Comparison of ENCODE assay signal across 18 cellular contexts in genomic region chr2:203803046-203803429, GRCh38.
DNase-seq lines count a peak whose midpoint lies in the region; ATAC-seq, FAIRE-seq and TF ChIP-seq lines count a peak whose summit lies in the region.
"Had no signal": no experiment of that assay in that cellular context is flagged by ENCODE, and none has a peak within 500 bp of the region (broad histone marks: within the 10 kb centered on the region; RNA-seq: fewer than 3 reads in every experiment).

No MANE protein-coding gene starts in this region.

- H3K36me3 ChIP-seq in SJCRH30 (no peaks in the 10 kb centered on the region), astrocyte (ENCODE audit: insufficient read depth, low read length) (no peaks in the 10 kb centered on the region)
- H3K36me3 ChIP-seq: adrenal gland had no signal

- peak; percentile 26 for FAIRE-seq in astrocyte (lab: Jason Lieb, UNC)
- FAIRE-seq: endometrium, GM19239 had no signal

- H4K20me1 ChIP-seq in astrocyte (ENCODE audit: insufficient read depth, low read length) = no peaks in the 10 kb centered on the region

- peaks cover 15% of the 10 kb centered on the region for H3K9me3 Mint-ChIP-seq in activated T-cell treated with anti-CD3 and anti-CD28 coated beads, Interleukin-2, amount 50 U/mL, for 24 hours
- H3K9me3 Mint-ChIP-seq in astrocyte (ENCODE audit: unreplicated experiment) = peaks cover 8% of the 10 kb centered on the region
- peaks cover 9% of the 10 kb centered on the region for H3K9me3 Mint-ChIP-seq in stimulated activated effector memory CD8-positive, alpha-beta T cell treated with anti-CD3 and anti-CD28 coated beads, Interleukin-12 subunit alpha, Interleukin-12 subunit beta, amount 100 ng/mL, for 72 hours

- peak overlapping the region; percentile 37 for H3K4me2 ChIP-seq in astrocyte (ENCODE audit: low read length)

- no peaks in the 10 kb centered on the region for H3K79me2 ChIP-seq in astrocyte (ENCODE audit: insufficient read depth, low read length)

- H3K4me1 Mint-ChIP-seq in activated T-cell treated with anti-CD3 and anti-CD28 coated beads, Interleukin-2, amount 50 U/mL, for 24 hours (ENCODE audit: low read depth) = peaks cover 89% of the 10 kb centered on the region
- peaks cover 58% of the 10 kb centered on the region for H3K4me1 Mint-ChIP-seq in astrocyte (ENCODE audit: low read depth, unreplicated experiment)
- peaks cover 88% of the 10 kb centered on the region for H3K4me1 Mint-ChIP-seq in stimulated activated effector memory CD8-positive, alpha-beta T cell treated with anti-CD3 and anti-CD28 coated beads, Interleukin-12 subunit alpha, Interleukin-12 subunit beta, amount 100 ng/mL, for 72 hours

- ATAC-seq in stimulated activated effector memory CD8-positive, alpha-beta T cell treated with anti-CD3 and anti-CD28 coated beads, Interleukin-12 subunit alpha, Interleukin-12 subunit beta, amount 100 ng/mL, for 72 hours = no peak
- no peak for ATAC-seq in HG02884 (IDR thresholded peaks at IDR 0.05; ENCODE audit: unreplicated experiment)

- peak overlapping the region; percentile 34 for H3K4me3 Mint-ChIP-seq in activated T-cell treated with anti-CD3 and anti-CD28 coated beads, Interleukin-2, amount 50 U/mL, for 24 hours
- H3K4me3 Mint-ChIP-seq in astrocyte (ENCODE audit: unreplicated experiment) = no peak overlapping the region
- peak overlapping the region; percentile 27 for H3K4me3 Mint-ChIP-seq in stimulated activated effector memory CD8-positive, alpha-beta T cell treated with anti-CD3 and anti-CD28 coated beads, Interleukin-12 subunit alpha, Interleukin-12 subunit beta, amount 100 ng/mL, for 72 hours
- H3K4me3 Mint-ChIP-seq: memory B cell had no signal

- H2AFZ ChIP-seq in astrocyte (ENCODE audit: low read depth, low read length) = no peak overlapping the region

- H3K9me3 ChIP-seq in SJCRH30 (replicated peaks) (peaks cover 8% of the 10 kb centered on the region; the same call in 1 of the 2 replicates), astrocyte (ENCODE audit: insufficient read depth, low read depth, low read length) (no peaks in the 10 kb centered on the region)
- H3K9me3 ChIP-seq: adrenal gland had no signal

- H3K27me3 ChIP-seq in SJCRH30 = no peaks in the 10 kb centered on the region
- no peaks in the 10 kb centered on the region for H3K27me3 ChIP-seq in astrocyte (ENCODE audit: insufficient read depth, low read length)
- H3K27me3 ChIP-seq: adrenal gland had no signal

- H3K27ac ChIP-seq in SJCRH30 = peak overlapping the region; percentile 61
- peak overlapping the region; percentile 98 for H3K27ac ChIP-seq in astrocyte (ENCODE audit: low read depth, low read length)

- peak overlapping the region; percentile 83 for H3K9ac ChIP-seq in astrocyte (ENCODE audit: low read length)

- H3K36me3 Mint-ChIP-seq in activated T-cell treated with anti-CD3 and anti-CD28 coated beads, Interleukin-2, amount 50 U/mL, for 24 hours (ENCODE audit: low read depth) = peaks cover 7% of the 10 kb centered on the region
- H3K36me3 Mint-ChIP-seq in astrocyte (ENCODE audit: low read depth, unreplicated experiment) = peaks cover 2% of the 10 kb centered on the region
- H3K36me3 Mint-ChIP-seq in stimulated activated effector memory CD8-positive, alpha-beta T cell treated with anti-CD3 and anti-CD28 coated beads, Interleukin-12 subunit alpha, Interleukin-12 subunit beta, amount 100 ng/mL, for 72 hours = no peaks in the 10 kb centered on the region

- peak overlapping the region; percentile 79 for H3K27ac Mint-ChIP-seq in activated T-cell treated with anti-CD3 and anti-CD28 coated beads, Interleukin-2, amount 50 U/mL, for 24 hours
- peak overlapping the region; percentile 99 for H3K27ac Mint-ChIP-seq in astrocyte (ENCODE audit: unreplicated experiment)
- peak overlapping the region; percentile 70 for H3K27ac Mint-ChIP-seq in stimulated activated effector memory CD8-positive, alpha-beta T cell treated with anti-CD3 and anti-CD28 coated beads, Interleukin-12 subunit alpha, Interleukin-12 subunit beta, amount 100 ng/mL, for 72 hours
- H3K27ac Mint-ChIP-seq: memory B cell had no signal

- TF ChIP-seq CTCF in astrocyte (IDR thresholded peaks at IDR 0.05; ENCODE audit: insufficient read depth, low read depth, low read length) = no peak

- DNase-seq in activated T-cell treated with anti-CD3 and anti-CD28 coated beads, Interleukin-2, amount 50 U/mL, for 24 hours = no peak
- DNase-seq in activated T-cell treated with anti-CD3 and anti-CD28 coated beads for 4 hours (no peak), SJCRH30 (no peak), astrocyte (ENCODE audit: low read depth) (no peak), SHP77 (lab: John Stamatoyannopoulos, UW) (no peak), iPS-NIHi7 (ENCODE audit: extremely low spot score) (no peak)
- DNase-seq in stimulated activated effector memory CD8-positive, alpha-beta T cell treated with anti-CD3 and anti-CD28 coated beads, Interleukin-12 subunit alpha, Interleukin-12 subunit beta, amount 100 ng/mL, for 72 hours (ENCODE audit: low spot score in 2 of 2) = no peak
- DNase-seq: adrenal gland, cerebellar nuclear complex, HCEC 1CT, hypothalamus, KG1, NCI-H1092, NCI-H526 treated with DMSO at 0.1 percent for 48 hours had no signal

- H3K27me3 Mint-ChIP-seq in activated T-cell treated with anti-CD3 and anti-CD28 coated beads, Interleukin-2, amount 50 U/mL, for 24 hours = no peaks in the 10 kb centered on the region
- no peaks in the 10 kb centered on the region for H3K27me3 Mint-ChIP-seq in astrocyte (ENCODE audit: low read depth, unreplicated experiment)

- H3K4me3 ChIP-seq in SJCRH30 (no peak overlapping the region), astrocyte (ENCODE audit: insufficient read depth, low read depth, low read length) (no peak overlapping the region)
- H3K4me3 ChIP-seq: adrenal gland had no signal

- H3K4me1 ChIP-seq in SJCRH30 = peaks cover 42% of the 10 kb centered on the region
- H3K4me1 ChIP-seq in astrocyte (ENCODE audit: insufficient read depth, low read length) = peaks cover 48% of the 10 kb centered on the region
- H3K4me1 ChIP-seq: adrenal gland had no signal
